In genomic region chr9:404229-404628, GRCh38 we compare ENCODE assay signal across 13 cellular contexts.
"Had no signal": no experiment of that assay in that cellular context is flagged by ENCODE, and none has a peak within 500 bp of the region (broad histone marks: within the 10 kb centered on the region; RNA-seq: fewer than 3 reads in every experiment).

No MANE protein-coding gene starts in this region.

- H3K36me3 ChIP-seq: pancreas had no signal

- H3K9me3 Mint-ChIP-seq: activated T-cell treated with anti-CD3 and anti-CD28 coated beads, Interleukin-2, amount 50 U/mL, for 72 hours; T-helper 1 cell treated with Interleukin-12 subunit alpha and Interleukin-12 subunit beta and Interleukin-4 antibody, amounts not matched to agents 30 μg/mL and 1 μg/mL, for 36 hours had no signal

- ATAC-seq: activated T-cell treated with anti-CD3 and anti-CD28 coated beads, Interleukin-2, amount 50 U/mL, for 72 hours had no signal

- H3K4me3 Mint-ChIP-seq: activated T-cell treated with anti-CD3 and anti-CD28 coated beads, Interleukin-2, amount 50 U/mL, for 72 hours; T-helper 1 cell treated with Interleukin-12 subunit alpha and Interleukin-12 subunit beta and Interleukin-4 antibody, amounts not matched to agents 30 μg/mL and 1 μg/mL, for 36 hours had no signal

- H3K27me3 ChIP-seq: adrenal gland, pancreas, vagina had no signal

- H3K4me1 ChIP-seq: adrenal gland, pancreas, vagina had no signal

- H3K27ac ChIP-seq: adrenal gland, pancreas, skin epidermis, vagina had no signal

- H3K27ac Mint-ChIP-seq: T-helper 1 cell treated with Interleukin-12 subunit alpha and Interleukin-12 subunit beta and Interleukin-4 antibody, amounts not matched to agents 30 μg/mL and 1 μg/mL, for 36 hours had no signal

- H3K4me3 ChIP-seq: adrenal gland, pancreas, skin epidermis, vagina had no signal

- H3K9me3 ChIP-seq: adrenal gland, pancreas, vagina had no signal

- DNase-seq: activated CD4-positive, alpha-beta T cell treated with anti-CD3 and anti-CD28 coated beads, Interleukin-2, amount 50 U/mL, for 1 hour; activated CD4-positive, CD25-positive, alpha-beta regulatory T cell; activated T-cell treated with anti-CD3 and anti-CD28 coated beads, Interleukin-2, amount 50 U/mL, for 72 hours; adrenal gland; central memory CD4-positive, alpha-beta T cell; cortex of kidney; effector CD8-positive, alpha-beta T cell; hypothalamus; pancreas; stimulated activated CD4-positive, alpha-beta T cell treated with anti-CD3 and anti-CD28 coated beads, Interleukin-4, amount 100 ng/mL, for 4 hours had no signal
